Comparison of ENCODE assay signal across 6 cellular contexts in the genomic region with DNA sequence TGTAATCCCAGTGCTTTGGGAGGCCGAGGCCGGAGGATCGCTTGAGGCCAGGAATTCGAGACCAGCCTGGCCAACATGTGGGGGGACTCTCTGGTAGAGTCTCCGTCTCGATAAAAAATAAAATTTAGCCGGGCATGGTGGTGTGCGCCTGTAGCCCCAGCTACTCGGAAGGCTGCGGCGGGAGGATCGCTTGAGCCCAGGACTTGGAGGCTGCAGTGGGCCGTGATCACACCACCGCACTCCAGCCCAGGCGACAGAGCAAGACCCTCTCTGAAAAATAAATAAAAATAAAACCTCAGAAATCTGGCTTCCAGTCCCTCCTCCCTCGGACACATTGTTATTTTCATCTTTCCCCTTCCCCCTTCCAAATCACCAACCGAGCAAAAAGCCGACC. TPM values are rescaled to one million over a fixed set of nuclear protein-coding genes. Genes with fewer than 3 reads are reported as not detected.
DNase-seq lines count a peak whose midpoint lies in the region; ATAC-seq lines count a peak whose summit lies in the region.

No MANE protein-coding gene starts in this region.

- peaks cover 40% of the 10 kb centered on the region for H3K4me1 Mint-ChIP-seq in activated naive CD8-positive, alpha-beta T cell (ENCODE audit: low read depth)

- H3K9me3 ChIP-seq in mononuclear cell (ENCODE audit: low read depth, low read length) = no peaks in the 10 kb centered on the region

- H3K27me3 Mint-ChIP-seq in activated naive CD8-positive, alpha-beta T cell = no peaks in the 10 kb centered on the region

- peak overlapping the region; percentile 95 for H3K4me3 Mint-ChIP-seq in activated naive CD8-positive, alpha-beta T cell

- peak overlapping the region; percentile 89 for H3K4me3 ChIP-seq in mononuclear cell (ENCODE audit: low read length)

- H3K27ac Mint-ChIP-seq in activated naive CD8-positive, alpha-beta T cell = peak overlapping the region; percentile 98

- no peak for DNase-seq in activated CD4-positive, CD25-positive, alpha-beta regulatory T cell (lab: John Stamatoyannopoulos, UW)
- DNase-seq in ecto neural progenitor cell (ENCODE audit: low spot score) (no peak), NK-92 (lab: John Stamatoyannopoulos, UW; ENCODE audit: unreplicated experiment) (no peak)

- H3K9me3 Mint-ChIP-seq in activated naive CD8-positive, alpha-beta T cell (ENCODE audit: low read depth) = no peaks in the 10 kb centered on the region

- peaks cover 5% of the 10 kb centered on the region for H3K36me3 Mint-ChIP-seq in activated naive CD8-positive, alpha-beta T cell

- peak; percentile 5 to 8 for ATAC-seq in activated CD4-positive, CD25-positive, alpha-beta regulatory T cell treated with anti-CD3 and anti-CD28 coated beads, Interleukin-2, amount 50 U/mL, for 24 hours

- H3K4me1 ChIP-seq in mononuclear cell (ENCODE audit: insufficient read depth, low read length) = peaks cover 43% of the 10 kb centered on the region

- H3K27me3 ChIP-seq in mononuclear cell (ENCODE audit: insufficient read depth, low read length) = no peaks in the 10 kb centered on the region

RNA-seq across cellular contexts. Expression of gene IRGQ, which starts 0.3 kb away (rescaled TPM):
- total RNA-seq in mononuclear cell = 19.5 TPM

RNA-seq across cellular contexts. Expression of gene ZNF576, which starts 0.8 kb away (rescaled TPM):
- total RNA-seq in mononuclear cell = 3.9 TPM

RNA-seq across cellular contexts. Expression of gene SRRM5, which starts 16.3 kb away (rescaled TPM):
- 0.10 TPM for total RNA-seq in mononuclear cell

RNA-seq across cellular contexts. Expression of gene PINLYP, which starts 20.0 kb away (rescaled TPM):
- 0.63 TPM for total RNA-seq in mononuclear cell

RNA-seq across cellular contexts. Expression of gene XRCC1, which starts 20.3 kb away (rescaled TPM):
- 14.2 TPM for total RNA-seq in mononuclear cell
